In the genomic region with DNA sequence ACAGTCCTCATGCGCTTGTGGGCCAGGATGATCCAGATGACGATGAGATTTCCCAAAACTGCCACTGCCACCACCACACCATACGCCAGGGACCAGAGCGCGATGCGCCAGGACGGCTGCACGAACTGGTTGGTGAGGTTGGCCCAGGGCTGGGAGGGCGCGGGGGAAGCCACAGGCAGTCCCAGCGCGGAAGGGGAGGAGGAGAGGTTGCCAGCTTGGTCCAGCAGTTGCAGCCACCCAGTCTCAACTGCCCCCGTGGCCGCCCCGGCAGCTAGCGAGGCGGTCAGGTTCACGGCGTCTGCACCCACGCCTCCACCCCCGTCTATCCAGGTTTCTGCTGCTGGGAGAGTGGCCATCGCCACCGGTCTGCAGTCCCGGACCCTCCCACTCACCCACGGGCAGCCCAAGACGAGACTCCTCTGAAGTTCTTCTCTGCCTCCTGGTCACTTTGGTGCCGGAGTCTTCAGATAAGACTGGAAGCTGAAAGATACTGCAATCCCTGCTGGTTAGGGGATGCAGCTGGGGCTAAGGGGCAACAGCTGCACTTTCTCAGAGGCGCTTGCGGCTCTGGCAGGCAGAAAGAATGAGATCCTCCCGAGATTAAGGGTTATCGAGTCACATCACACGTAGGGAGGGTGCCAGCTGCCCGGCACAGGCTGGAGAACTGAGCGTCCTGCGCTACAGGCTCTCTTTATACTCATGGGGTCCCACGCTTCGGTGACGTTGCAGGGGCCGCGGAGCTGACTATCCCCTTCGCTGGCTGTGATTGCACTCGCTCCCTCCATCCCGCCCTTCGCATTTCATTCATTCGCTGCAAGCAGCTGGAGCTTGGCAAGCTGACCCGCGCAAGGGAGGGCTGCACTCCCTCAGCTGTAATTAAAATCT, we compare ENCODE assay signal across 11 cellular contexts. TPM values are rescaled to one million over a fixed set of nuclear protein-coding genes. Genes with fewer than 3 reads are reported as not detected.
DNase-seq lines count a peak whose midpoint lies in the region; ATAC-seq and TF ChIP-seq lines count a peak whose summit lies in the region.
"Had no signal": no experiment of that assay in that cellular context is flagged by ENCODE, and none has a peak within 500 bp of the region (broad histone marks: within the 10 kb centered on the region; RNA-seq: fewer than 3 reads in every experiment).

A gene with protein sequence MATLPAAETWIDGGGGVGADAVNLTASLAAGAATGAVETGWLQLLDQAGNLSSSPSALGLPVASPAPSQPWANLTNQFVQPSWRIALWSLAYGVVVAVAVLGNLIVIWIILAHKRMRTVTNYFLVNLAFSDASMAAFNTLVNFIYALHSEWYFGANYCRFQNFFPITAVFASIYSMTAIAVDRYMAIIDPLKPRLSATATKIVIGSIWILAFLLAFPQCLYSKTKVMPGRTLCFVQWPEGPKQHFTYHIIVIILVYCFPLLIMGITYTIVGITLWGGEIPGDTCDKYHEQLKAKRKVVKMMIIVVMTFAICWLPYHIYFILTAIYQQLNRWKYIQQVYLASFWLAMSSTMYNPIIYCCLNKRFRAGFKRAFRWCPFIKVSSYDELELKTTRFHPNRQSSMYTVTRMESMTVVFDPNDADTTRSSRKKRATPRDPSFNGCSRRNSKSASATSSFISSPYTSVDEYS (minus strand): TSS at position 666 of the 885 bp plus-strand sequence. CDS start 310 bp downstream, at position 356.

- peaks cover 0 to 17% (median 0%) of the 10 kb centered on the region in 3 donors for H3K4me1 ChIP-seq in esophagus squamous epithelium

- TF ChIP-seq CTCF in esophagus squamous epithelium (IDR thresholded peaks at IDR 0.05) = no peak
- no peak for TF ChIP-seq CTCF in neural crest cell (conservative IDR thresholded peaks at IDR 0.05)

- peaks cover 26% of the 10 kb centered on the region for H3K27me3 Mint-ChIP-seq in stimulated activated naive CD8-positive, alpha-beta T cell treated with anti-CD3 and anti-CD28 coated beads, Interleukin-15, amount 100 ng/mL, for 72 hours
- peaks cover 19% of the 10 kb centered on the region for H3K27me3 Mint-ChIP-seq in neural crest cell (ENCODE audit: low read depth)

- no peaks in the 10 kb centered on the region for H3K36me3 ChIP-seq in esophagus squamous epithelium

- H3K36me3 Mint-ChIP-seq in neural crest cell (ENCODE audit: low read depth) = no peaks in the 10 kb centered on the region

- peaks cover 0 to 17% (median 0%) of the 10 kb centered on the region in 4 donors for H3K27me3 ChIP-seq in esophagus squamous epithelium

- intact Hi-C loops in esophagus squamous epithelium (cut with DNase I) = no loop called here

- H3K27ac ChIP-seq in esophagus squamous epithelium = no peak within 1 kb of the TSS

- H3K4me1 Mint-ChIP-seq in stimulated activated naive CD8-positive, alpha-beta T cell treated with anti-CD3 and anti-CD28 coated beads, Interleukin-15, amount 100 ng/mL, for 72 hours = peaks cover 4% of the 10 kb centered on the region
- H3K4me1 Mint-ChIP-seq in neural crest cell = peaks cover 5% of the 10 kb centered on the region
- H3K4me1 Mint-ChIP-seq: natural killer cell had no signal

- no peak for DNase-seq in stimulated activated naive CD8-positive, alpha-beta T cell treated with anti-CD3 and anti-CD28 coated beads, Interleukin-15, amount 100 ng/mL, for 72 hours
- DNase-seq in stimulated activated naive CD8-positive, alpha-beta T cell treated with anti-CD3 and anti-CD28 coated beads, Interleukin-15, Interleukin-2, amounts not matched to agents 100 U/mL and 50 U/mL, for 24 hours = no peak
- DNase-seq in esophagus squamous epithelium (lab: John Stamatoyannopoulos, UW) (no peak), neural crest cell (ENCODE audit: low read depth, low spot score) (peak; percentile 23), OCI-M1 (lab: John Stamatoyannopoulos, UW) (no peak)
- DNase-seq: activated naive CD4-positive, alpha-beta T cell; natural killer cell had no signal

- H3K9me3 Mint-ChIP-seq in stimulated activated naive CD8-positive, alpha-beta T cell treated with anti-CD3 and anti-CD28 coated beads, Interleukin-15, amount 100 ng/mL, for 72 hours = peaks cover 4 to 6% of the 10 kb centered on the region in 2 donors
- H3K9me3 Mint-ChIP-seq in neural crest cell = no peaks in the 10 kb centered on the region
- H3K9me3 Mint-ChIP-seq: T-helper 2 cell treated with Interferon-gamma antibody and Interleukin-4, amounts not matched to agents 5 μg/mL and 100 μg/mL, for 36 hours had no signal

- no peak for TF ChIP-seq POLR2A in esophagus squamous epithelium (IDR thresholded peaks at IDR 0.05)
- TF ChIP-seq POLR2A in GM18505 (IDR thresholded peaks at IDR 0.05; ENCODE audit: borderline replicate concordance, extremely low read depth, insufficient read depth, insufficient read length) = no peak

- no peaks in the 10 kb centered on the region for H3K9me3 ChIP-seq in esophagus squamous epithelium

- ATAC-seq in stimulated activated naive CD8-positive, alpha-beta T cell treated with anti-CD3 and anti-CD28 coated beads, Interleukin-15, amount 100 ng/mL, for 72 hours = peak; percentile 57
- ATAC-seq in stimulated activated naive CD8-positive, alpha-beta T cell treated with anti-CD3 and anti-CD28 coated beads, Interleukin-15, Interleukin-2, amounts not matched to agents 100 U/mL and 50 U/mL, for 24 hours = no peak
- ATAC-seq in HG02623 (IDR thresholded peaks at IDR 0.05; ENCODE audit: unreplicated experiment) (no peak), GM21381 (IDR thresholded peaks at IDR 0.05; ENCODE audit: unreplicated experiment) (no peak), GM18505 (IDR thresholded peaks at IDR 0.05; ENCODE audit: unreplicated experiment) (no peak)
- ATAC-seq: natural killer cell had no signal

- no peak within 1 kb of the TSS for H3K4me3 Mint-ChIP-seq in stimulated activated naive CD8-positive, alpha-beta T cell treated with anti-CD3 and anti-CD28 coated beads, Interleukin-15, amount 100 ng/mL, for 72 hours
- H3K4me3 Mint-ChIP-seq in neural crest cell = peak within 1 kb of the TSS; percentile 89
- H3K4me3 Mint-ChIP-seq: natural killer cell; T-helper 2 cell treated with Interferon-gamma antibody and Interleukin-4, amounts not matched to agents 5 μg/mL and 100 μg/mL, for 36 hours had no signal

- WGBS in esophagus squamous epithelium, 2 donors = 5 to 10% methylated on average over 9 to 28 of the region's 47 CpGs

- peak within 1 kb of the TSS in 3 of 4 donors; percentile 10 to 32 (median 14) for H3K4me3 ChIP-seq in esophagus squamous epithelium

- H3K27ac Mint-ChIP-seq in stimulated activated naive CD8-positive, alpha-beta T cell treated with anti-CD3 and anti-CD28 coated beads, Interleukin-15, amount 100 ng/mL, for 72 hours = no peak within 1 kb of the TSS
- H3K27ac Mint-ChIP-seq in neural crest cell (ENCODE audit: unreplicated experiment) = peak within 1 kb of the TSS; percentile 81
- H3K27ac Mint-ChIP-seq: natural killer cell; T-helper 2 cell treated with Interferon-gamma antibody and Interleukin-4, amounts not matched to agents 5 μg/mL and 100 μg/mL, for 36 hours had no signal

RNA-seq across cellular contexts. Expression of the gene that starts here (rescaled TPM):
- total RNA-seq in esophagus squamous epithelium (under 1 TPM in 1 of 4 donors, not detected in 3; under 0.01 TPM), neural crest cell (0.82 and 1.1 TPM in 2 replicates)
- total RNA-seq: natural killer cell had no signal
